26 cellular contexts compared by ENCODE assay signal in genomic region chr1:167573035-167573434, GRCh38. TPM values are rescaled to one million over a fixed set of nuclear protein-coding genes. Genes with fewer than 3 reads are reported as not detected.
"Had no signal": no experiment of that assay in that cellular context is flagged by ENCODE, and none has a peak within 500 bp of the region (broad histone marks: within the 10 kb centered on the region; RNA-seq: fewer than 3 reads in every experiment).

No MANE protein-coding gene starts in this region.

- ATAC-seq: activated CD8-positive, alpha-beta T cell treated with anti-CD3 and anti-CD28 coated beads, Interleukin-2, amount 10 ng/mL, durations not matched to agents 7 days and 5 days; Panc1; SK-N-SH treated with all-trans-retinoic acid at 6 μM for 48 hours; WTC11 had no signal

- H3K9me3 ChIP-seq: SJSA1 had no signal

- H3K9me3 Mint-ChIP-seq: activated naive CD4-positive, alpha-beta T cell treated with anti-CD3 and anti-CD28 coated beads, Interleukin-2, amount 50 U/mL, for 24 hours; activated T-cell treated with anti-CD3 and anti-CD28 coated beads, Interleukin-2, amount 50 U/mL, for 24 hours; activated T-helper 1 cell treated with anti-CD3 and anti-CD28 coated beads, Interleukin-12 subunit alpha, Interleukin-12 subunit beta, Interleukin-2, Interleukin-4 antibody, amounts not matched to agents 30 ng/mL and 10 ng/mL and 1 ng/mL, durations not matched to agents 14 hours and 24 hours and 36 hours; central memory CD8-positive, alpha-beta T cell; T-helper 2 cell treated with Interferon-gamma antibody and Interleukin-4, amounts not matched to agents 5 μg/mL and 100 μg/mL, for 36 hours had no signal

- H3K36me3 Mint-ChIP-seq: activated naive CD4-positive, alpha-beta T cell treated with anti-CD3 and anti-CD28 coated beads, Interleukin-2, amount 50 U/mL, for 24 hours had no signal

- H3K4me1 ChIP-seq: SJSA1 had no signal

- H3K27me3 ChIP-seq: SJSA1 had no signal

- H3K27ac ChIP-seq: SJSA1 had no signal

- H3K27me3 Mint-ChIP-seq: activated naive CD4-positive, alpha-beta T cell treated with anti-CD3 and anti-CD28 coated beads, Interleukin-2, amount 50 U/mL, for 24 hours had no signal

- H3K4me1 Mint-ChIP-seq: activated naive CD4-positive, alpha-beta T cell treated with anti-CD3 and anti-CD28 coated beads, Interleukin-2, amount 50 U/mL, for 24 hours; central memory CD8-positive, alpha-beta T cell; WTC11 had no signal

- H3K27ac Mint-ChIP-seq: activated CD8-positive, alpha-beta T cell treated with anti-CD3 and anti-CD28 coated beads, Interleukin-2, amount 10 ng/mL, durations not matched to agents 7 days and 5 days; activated naive CD4-positive, alpha-beta T cell treated with anti-CD3 and anti-CD28 coated beads, Interleukin-2, amount 50 U/mL, for 24 hours; activated T-cell treated with anti-CD3 and anti-CD28 coated beads, Interleukin-2, amount 50 U/mL, for 24 hours; activated T-helper 1 cell treated with anti-CD3 and anti-CD28 coated beads, Interleukin-12 subunit alpha, Interleukin-12 subunit beta, Interleukin-2, Interleukin-4 antibody, amounts not matched to agents 30 ng/mL and 10 ng/mL and 1 ng/mL, durations not matched to agents 14 hours and 24 hours and 36 hours; T-helper 2 cell treated with Interferon-gamma antibody and Interleukin-4, amounts not matched to agents 5 μg/mL and 100 μg/mL, for 36 hours; WTC11 had no signal

- H3K4me3 Mint-ChIP-seq: activated CD8-positive, alpha-beta T cell treated with anti-CD3 and anti-CD28 coated beads, Interleukin-2, amount 10 ng/mL, durations not matched to agents 7 days and 5 days; activated naive CD4-positive, alpha-beta T cell treated with anti-CD3 and anti-CD28 coated beads, Interleukin-2, amount 50 U/mL, for 24 hours; activated T-cell treated with anti-CD3 and anti-CD28 coated beads, Interleukin-2, amount 50 U/mL, for 24 hours; activated T-helper 1 cell treated with anti-CD3 and anti-CD28 coated beads, Interleukin-12 subunit alpha, Interleukin-12 subunit beta, Interleukin-2, Interleukin-4 antibody, amounts not matched to agents 30 ng/mL and 10 ng/mL and 1 ng/mL, durations not matched to agents 14 hours and 24 hours and 36 hours; central memory CD8-positive, alpha-beta T cell; T-helper 2 cell treated with Interferon-gamma antibody and Interleukin-4, amounts not matched to agents 5 μg/mL and 100 μg/mL, for 36 hours; WTC11 had no signal

- H3K36me3 ChIP-seq: SJSA1 had no signal

- H3K4me3 ChIP-seq: SJSA1 had no signal

- DNase-seq: activated CD4-positive, alpha-beta T cell treated with anti-CD3 and anti-CD28 coated beads for 48 hours; activated CD4-positive, alpha-beta T cell treated with anti-CD3 and anti-CD28 coated beads, Interleukin-2, amount 50 U/mL, for 4 hours; activated CD4-positive, CD25-positive, alpha-beta regulatory T cell treated with anti-CD3 and anti-CD28 coated beads, Interleukin-2, amount 50 U/mL, for 72 hours; activated CD8-positive, alpha-beta T cell treated with anti-CD3 and anti-CD28 coated beads, Interleukin-2, amount 10 ng/mL, durations not matched to agents 7 days and 5 days; activated effector memory CD4-positive, alpha-beta T cell treated with Interleukin-2 at 50 U/mL for 16 hours; activated naive CD4-positive, alpha-beta T cell; activated T-cell treated with anti-CD3 and anti-CD28 coated beads, Interleukin-2, amount 50 U/mL, for 24 hours; aorta; Kasumi-1; NCI-H1048; NCI-H1930; NCI-H510A treated with DMSO at 0.1 percent for 48 hours; NCI-H69; NK-92 treated with Interleukin-12 subunit alpha and Interleukin-12 subunit beta, amount 100 ng/mL, for 24 hours; OCI-M1; RPMI8226; SHP77; SW 1271 had no signal

RNA-seq across cellular contexts. Expression of gene CD247, which starts 54.7 kb away (rescaled TPM):
- total RNA-seq: SJSA1 had no signal
